26 cellular contexts compared by ENCODE assay signal in the genomic region with DNA sequence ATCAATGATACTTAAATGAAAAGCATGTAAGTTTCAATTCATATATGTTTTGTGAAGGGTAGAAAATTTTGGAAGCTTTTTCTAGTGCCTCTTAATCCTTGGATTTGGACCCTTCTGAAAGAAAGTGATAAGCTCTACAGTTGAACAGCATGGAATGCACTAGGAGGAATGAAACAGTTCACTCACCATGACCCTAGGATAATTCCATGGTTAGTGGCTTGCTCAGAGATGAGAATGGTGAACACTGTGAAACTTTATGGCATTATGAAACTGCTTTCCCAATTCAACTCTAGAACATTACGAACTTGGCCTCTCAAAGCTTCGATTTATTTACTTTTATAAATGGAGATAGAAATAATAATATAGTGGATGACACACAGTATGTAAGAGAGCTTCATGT.
"Had no signal": no experiment of that assay in that cellular context is flagged by ENCODE, and none has a peak within 500 bp of the region (broad histone marks: within the 10 kb centered on the region; RNA-seq: fewer than 3 reads in every experiment).

No MANE protein-coding gene starts in this region.

- H3K4me1 Mint-ChIP-seq: activated CD4-positive, alpha-beta T cell treated with anti-CD3 and anti-CD28 coated beads for 36 hours; activated CD4-positive, alpha-beta T cell treated with anti-CD3 and anti-CD28 coated beads, Interleukin-2, amount 10 ng/mL, durations not matched to agents 24 days and 14 days; activated naive CD4-positive, alpha-beta T cell treated with anti-CD3 and anti-CD28 coated beads, Interleukin-2, amount 10 ng/mL, durations not matched to agents 7 days and 5 days; activated naive CD8-positive, alpha-beta T cell treated with anti-CD3 and anti-CD28 coated beads, Interleukin-2, amount 10 ng/mL, durations not matched to agents 7 days and 5 days; central memory CD8-positive, alpha-beta T cell had no signal

- H3K27me3 ChIP-seq: brain microvascular endothelial cell, esophagus squamous epithelium had no signal

- H3K9me3 Mint-ChIP-seq: activated CD4-positive, alpha-beta memory T cell treated with anti-CD3 and anti-CD28 coated beads for 36 hours; activated CD4-positive, alpha-beta T cell treated with anti-CD3 and anti-CD28 coated beads, Interleukin-2, amount 10 ng/mL, durations not matched to agents 24 days and 14 days; activated naive CD4-positive, alpha-beta T cell treated with anti-CD3 and anti-CD28 coated beads, Interleukin-2, amount 10 ng/mL, durations not matched to agents 7 days and 5 days; activated naive CD8-positive, alpha-beta T cell treated with anti-CD3 and anti-CD28 coated beads, Interleukin-2, amount 10 ng/mL, durations not matched to agents 7 days and 5 days had no signal

- DNase-seq: activated CD4-positive, alpha-beta memory T cell treated with anti-CD3 and anti-CD28 coated beads for 36 hours; activated CD4-positive, alpha-beta T cell treated with anti-CD3 and anti-CD28 coated beads for 36 hours; activated CD4-positive, alpha-beta T cell treated with anti-CD3 and anti-CD28 coated beads, Interleukin-2, amount 10 ng/mL, durations not matched to agents 24 days and 14 days; activated CD4-positive, CD25-positive, alpha-beta regulatory T cell; activated CD4-positive, CD25-positive, alpha-beta regulatory T cell treated with anti-CD3 and anti-CD28 coated beads, Interleukin-2, amount 50 U/mL, for 72 hours; activated CD8-positive, alpha-beta memory T cell treated with anti-CD3 and anti-CD28 coated beads, Interleukin-2, amount 50 U/mL, for 48 hours; activated gamma-delta T cell; activated naive CD4-positive, alpha-beta T cell; activated naive CD4-positive, alpha-beta T cell treated with anti-CD3 and anti-CD28 coated beads, Interleukin-2, amount 10 ng/mL, durations not matched to agents 7 days and 5 days; activated naive CD8-positive, alpha-beta T cell treated with anti-CD3 and anti-CD28 coated beads, Interleukin-2, amount 10 ng/mL, durations not matched to agents 7 days and 5 days; activated T-cell treated with anti-CD3 and anti-CD28 coated beads for 4 hours; activated T-cell treated with anti-CD3 and anti-CD28 coated beads, Interleukin-2, amount 50 U/mL, for 24 hours; activated T-cell treated with anti-CD3 and anti-CD28 coated beads, Interleukin-2, amount 50 U/mL, for 72 hours; amniotic stem cell; anterior cingulate cortex; brain microvascular endothelial cell; cortex of kidney; dermis blood vessel endothelial cell; effector CD4-positive, alpha-beta T cell; esophagus squamous epithelium; foreskin fibroblast; head of caudate nucleus; T-helper 2 cell had no signal

- H3K4me1 ChIP-seq: esophagus squamous epithelium had no signal

- H3K4me3 Mint-ChIP-seq: activated CD4-positive, alpha-beta memory T cell treated with anti-CD3 and anti-CD28 coated beads for 36 hours; activated CD4-positive, alpha-beta T cell treated with anti-CD3 and anti-CD28 coated beads for 36 hours; activated CD4-positive, alpha-beta T cell treated with anti-CD3 and anti-CD28 coated beads, Interleukin-2, amount 10 ng/mL, durations not matched to agents 24 days and 14 days; activated naive CD4-positive, alpha-beta T cell treated with anti-CD3 and anti-CD28 coated beads, Interleukin-2, amount 10 ng/mL, durations not matched to agents 7 days and 5 days; activated naive CD8-positive, alpha-beta T cell treated with anti-CD3 and anti-CD28 coated beads, Interleukin-2, amount 10 ng/mL, durations not matched to agents 7 days and 5 days; activated T-cell treated with anti-CD3 and anti-CD28 coated beads, Interleukin-2, amount 50 U/mL, for 24 hours; activated T-cell treated with anti-CD3 and anti-CD28 coated beads, Interleukin-2, amount 50 U/mL, for 72 hours; central memory CD8-positive, alpha-beta T cell had no signal

- ATAC-seq: activated CD4-positive, alpha-beta T cell treated with anti-CD3 and anti-CD28 coated beads for 36 hours; activated naive CD4-positive, alpha-beta T cell treated with anti-CD3 and anti-CD28 coated beads, Interleukin-2, amount 50 U/mL, for 72 hours; activated T-cell treated with anti-CD3 and anti-CD28 coated beads, Interleukin-2, amount 50 U/mL, for 72 hours had no signal

- H3K27ac ChIP-seq: brain microvascular endothelial cell, epithelial cell of prostate, esophagus squamous epithelium had no signal

- H3K27me3 Mint-ChIP-seq: activated CD4-positive, alpha-beta memory T cell treated with anti-CD3 and anti-CD28 coated beads for 36 hours; activated CD4-positive, alpha-beta T cell treated with anti-CD3 and anti-CD28 coated beads for 36 hours; activated CD4-positive, alpha-beta T cell treated with anti-CD3 and anti-CD28 coated beads, Interleukin-2, amount 10 ng/mL, durations not matched to agents 24 days and 14 days; activated naive CD4-positive, alpha-beta T cell treated with anti-CD3 and anti-CD28 coated beads, Interleukin-2, amount 10 ng/mL, durations not matched to agents 7 days and 5 days; activated naive CD8-positive, alpha-beta T cell treated with anti-CD3 and anti-CD28 coated beads, Interleukin-2, amount 10 ng/mL, durations not matched to agents 7 days and 5 days; activated T-cell treated with anti-CD3 and anti-CD28 coated beads, Interleukin-2, amount 50 U/mL, for 24 hours; central memory CD8-positive, alpha-beta T cell had no signal

- H3K27ac Mint-ChIP-seq: activated CD4-positive, alpha-beta memory T cell treated with anti-CD3 and anti-CD28 coated beads for 36 hours; activated CD4-positive, alpha-beta T cell treated with anti-CD3 and anti-CD28 coated beads for 36 hours; activated CD4-positive, alpha-beta T cell treated with anti-CD3 and anti-CD28 coated beads, Interleukin-2, amount 10 ng/mL, durations not matched to agents 24 days and 14 days; activated naive CD4-positive, alpha-beta T cell treated with anti-CD3 and anti-CD28 coated beads, Interleukin-2, amount 10 ng/mL, durations not matched to agents 7 days and 5 days; activated naive CD4-positive, alpha-beta T cell treated with anti-CD3 and anti-CD28 coated beads, Interleukin-2, amount 50 U/mL, for 72 hours; activated naive CD8-positive, alpha-beta T cell treated with anti-CD3 and anti-CD28 coated beads, Interleukin-2, amount 10 ng/mL, durations not matched to agents 7 days and 5 days; activated T-cell treated with anti-CD3 and anti-CD28 coated beads, Interleukin-2, amount 50 U/mL, for 24 hours; activated T-cell treated with anti-CD3 and anti-CD28 coated beads, Interleukin-2, amount 50 U/mL, for 72 hours had no signal

- H3K36me3 ChIP-seq: brain microvascular endothelial cell, esophagus squamous epithelium had no signal

- H3K4me3 ChIP-seq: esophagus squamous epithelium had no signal

- H3K36me3 Mint-ChIP-seq: activated CD4-positive, alpha-beta memory T cell treated with anti-CD3 and anti-CD28 coated beads for 36 hours; activated naive CD4-positive, alpha-beta T cell treated with anti-CD3 and anti-CD28 coated beads, Interleukin-2, amount 10 ng/mL, durations not matched to agents 7 days and 5 days; activated naive CD4-positive, alpha-beta T cell treated with anti-CD3 and anti-CD28 coated beads, Interleukin-2, amount 50 U/mL, for 72 hours; activated naive CD8-positive, alpha-beta T cell treated with anti-CD3 and anti-CD28 coated beads, Interleukin-2, amount 10 ng/mL, durations not matched to agents 7 days and 5 days had no signal

- H3K9me3 ChIP-seq: esophagus squamous epithelium had no signal
